Comparison of ENCODE assay signal across 8 cellular contexts in the genomic region with DNA sequence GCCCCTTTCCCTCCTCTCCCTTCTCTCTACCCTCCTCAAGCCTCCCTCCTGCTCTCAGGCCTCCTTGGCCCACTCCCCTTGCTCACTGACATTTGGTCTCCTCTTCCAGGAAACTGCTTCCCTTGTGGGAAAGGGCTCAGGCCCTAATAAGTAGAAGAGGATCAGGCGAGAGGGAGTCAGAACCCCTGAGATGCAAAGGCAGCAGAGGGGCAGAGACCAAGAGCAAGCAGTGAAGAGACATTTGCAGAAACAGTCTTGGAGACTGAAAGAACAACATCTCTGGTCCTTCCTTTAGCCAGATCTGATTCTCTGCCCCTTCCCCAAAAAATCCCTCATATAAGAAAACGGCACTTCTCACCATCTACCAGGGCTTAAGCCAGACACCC. TPM values are rescaled to one million over a fixed set of nuclear protein-coding genes. Genes with fewer than 3 reads are reported as not detected.
DNase-seq lines count a peak whose midpoint lies in the region; ATAC-seq lines count a peak whose summit lies in the region.

No MANE protein-coding gene starts in this region.

- H3K36me3 ChIP-seq in CD4-positive, alpha-beta memory T cell (ENCODE audit: insufficient read depth, low read length) = peaks cover 18% of the 10 kb centered on the region
- H3K36me3 ChIP-seq in endocrine pancreas (ENCODE audit: control insufficient read depth, insufficient read depth, low read length) (peaks cover 3% of the 10 kb centered on the region), neuronal stem cell (replicated peaks in 1 of 2; ENCODE audit: control insufficient read depth in 2 of 2, insufficient read depth in 2 of 2, low read length in 2 of 2) (peaks cover 6 to 20% of the 10 kb centered on the region in 2 donors)

- ATAC-seq in HG03460 (IDR thresholded peaks at IDR 0.05; ENCODE audit: unreplicated experiment) = no peak
- no peak for ATAC-seq in GM21717 (IDR thresholded peaks at IDR 0.05; ENCODE audit: unreplicated experiment)

- H2AK5ac ChIP-seq in neuronal stem cell (ENCODE audit: low read depth, low read length) = no peak overlapping the region

- DNase-seq in CD4-positive, alpha-beta memory T cell = peak in 1 of 5 donors; percentile 34
- DNase-seq in OCI-M1 (lab: John Stamatoyannopoulos, UW) (peak; percentile 59), neuronal stem cell (ENCODE audit: low spot score) (no peak), COLO668 (lab: John Stamatoyannopoulos, UW; ENCODE audit: unreplicated experiment) (no peak), Ammon's horn (ENCODE audit: low spot score) (no peak)

- peak overlapping the region; percentile 75 to 98 (median 90) for H3K4me3 Mint-ChIP-seq in CD4-positive, alpha-beta memory T cell

- peaks cover 22 to 63% of the 10 kb centered on the region in 2 donors for H3K36me3 Mint-ChIP-seq in CD4-positive, alpha-beta memory T cell

- H3K23ac ChIP-seq in neuronal stem cell (ENCODE audit: low read depth, low read length, poor library complexity) = no peak overlapping the region

- H2BK12ac ChIP-seq in neuronal stem cell (ENCODE audit: low read length) = peak overlapping the region; percentile 33

- H3K9ac ChIP-seq in endocrine pancreas (ENCODE audit: control insufficient read depth, insufficient read depth, low read length) = peak overlapping the region; percentile 89
- peak overlapping the region; percentile 67 for H3K9ac ChIP-seq in neuronal stem cell (ENCODE audit: low read depth, low read length, poor library complexity)

- peaks cover 39% of the 10 kb centered on the region for H3K4me1 ChIP-seq in CD4-positive, alpha-beta memory T cell (ENCODE audit: insufficient read depth, low read length)
- H3K4me1 ChIP-seq in endocrine pancreas (ENCODE audit: control insufficient read depth, insufficient read depth, low read length) = no peaks in the 10 kb centered on the region
- H3K4me1 ChIP-seq in neuronal stem cell (ENCODE audit: control insufficient read depth in 2 of 2, insufficient read depth in 1 of 2, low read depth in 1 of 2, low read length in 2 of 2) = peaks cover 28 to 37% of the 10 kb centered on the region in 2 donors

- peaks cover 28 to 76% (median 40%) of the 10 kb centered on the region in 4 donors for H3K4me1 Mint-ChIP-seq in CD4-positive, alpha-beta memory T cell

- H3K79me1 ChIP-seq in neuronal stem cell (ENCODE audit: low read depth, low read length) = peaks cover 7% of the 10 kb centered on the region

- H2BK120ac ChIP-seq in neuronal stem cell (ENCODE audit: low read depth, low read length) = no peak overlapping the region

- H3K4me2 ChIP-seq in neuronal stem cell (ENCODE audit: insufficient read depth, low read length, poor library complexity, severe bottlenecking) = peak overlapping the region; percentile 84

- H4K8ac ChIP-seq in neuronal stem cell (ENCODE audit: low read depth, low read length) = no peak overlapping the region

- peak overlapping the region in 1 of 2 donors; percentile 68 for H3K4me3 ChIP-seq in CD4-positive, alpha-beta memory T cell (ENCODE audit: low read length in 2 of 2)
- H3K4me3 ChIP-seq in endocrine pancreas (ENCODE audit: control insufficient read depth, insufficient read depth, low read length) (peak overlapping the region; percentile 64), neuronal stem cell (ENCODE audit: low read length in 2 of 2) (no peak overlapping the region)

- intact Hi-C loops in CD4-positive, alpha-beta memory T cell (cut with micrococcal nuclease) = no loop called here

- H2BK5ac ChIP-seq in neuronal stem cell (ENCODE audit: low read length) = no peak overlapping the region

- peak overlapping the region; percentile 50 for H2AFZ ChIP-seq in neuronal stem cell (ENCODE audit: low read length)

- POLR2A ChIA-PET in CD4-positive, alpha-beta memory T cell (lab: Charles Lee; ENCODE audit: partially characterized antibody) = interaction anchor here (1.4 to 2.6 kb wide), 6 partner anchors 11 to 288 kb away, joined by 5 to 384 read pairs (median 36); partner anchors contain the start of genes MED29, PAF1, RPS16 and SAMD4B

- WGBS in neuronal stem cell (ENCODE audit: extremely low coverage in 2 of 2, insufficient read length in 2 of 2, insufficient replicate concordance in 1 of 2), 2 donors = no CpG with 5 or more reads among the region's 2 CpGs

- peak overlapping the region; percentile 89 for H2BK15ac ChIP-seq in neuronal stem cell (ENCODE audit: low read length)

- peak overlapping the region; percentile 96 for H3K18ac ChIP-seq in neuronal stem cell (ENCODE audit: low read length)

- peak overlapping the region; percentile 94 to 100 (median 99) for H3K27ac Mint-ChIP-seq in CD4-positive, alpha-beta memory T cell

- no peaks in the 10 kb centered on the region for H3K9me3 ChIP-seq in CD4-positive, alpha-beta memory T cell (ENCODE audit: control insufficient read depth in 1 of 2, low read length in 2 of 2)
- no peaks in the 10 kb centered on the region for H3K9me3 ChIP-seq in endocrine pancreas (ENCODE audit: control insufficient read depth, low read length)
- no peaks in the 10 kb centered on the region for H3K9me3 ChIP-seq in neuronal stem cell (replicated peaks in 1 of 2; ENCODE audit: control insufficient read depth in 2 of 2, insufficient read depth in 1 of 2, low read depth in 1 of 2, low read length in 2 of 2)

- CTCF ChIA-PET in CD4-positive, alpha-beta memory T cell (lab: Charles Lee; ENCODE audit: partially characterized antibody) = interaction anchor here (1.0 to 2.3 kb wide), 4 partner anchors 14 to 67 kb away, joined by 3 to 215 read pairs (median 9); partner anchors contain the start of genes MED29, PAF1 and RPS16

- no peak overlapping the region for H3K4ac ChIP-seq in neuronal stem cell (ENCODE audit: low read length)

- no peaks in the 10 kb centered on the region for H3K27me3 ChIP-seq in CD4-positive, alpha-beta memory T cell (ENCODE audit: insufficient read depth, low read length)
- H3K27me3 ChIP-seq in endocrine pancreas (ENCODE audit: control insufficient read depth, insufficient read depth, low read length) = no peaks in the 10 kb centered on the region
- peaks cover 0 to 23% (median 0%) of the 10 kb centered on the region in 3 experiments for H3K27me3 ChIP-seq in neuronal stem cell (ENCODE audit: control insufficient read depth in 3 of 3, insufficient read depth in 3 of 3, low read depth in 1 of 3, low read length in 3 of 3)

- H3K27ac ChIP-seq in CD4-positive, alpha-beta memory T cell (ENCODE audit: low read depth, low read length) = peak overlapping the region; percentile 100
- H3K27ac ChIP-seq in neuronal stem cell (replicated peaks; ENCODE audit: low read length) = no peak overlapping the region

- H3K27me3 Mint-ChIP-seq in CD4-positive, alpha-beta memory T cell = peaks cover 0 to 7% of the 10 kb centered on the region in 2 donors

- no peak overlapping the region for H3K14ac ChIP-seq in neuronal stem cell (ENCODE audit: low read length)

- H4K91ac ChIP-seq in neuronal stem cell (ENCODE audit: low read depth, low read length, poor library complexity) = no peak overlapping the region

- peaks cover 0 to 16% (median 0%) of the 10 kb centered on the region in 8 donors for H3K9me3 Mint-ChIP-seq in CD4-positive, alpha-beta memory T cell

RNA-seq across cellular contexts. Expression of gene PLEKHG2, which starts 1.9 kb away (rescaled TPM):
- 10 to 100 TPM; 12.1 to 17.0 TPM for total RNA-seq in CD4-positive, alpha-beta memory T cell
- 1 to 10 TPM; 1.4 to 5.1 TPM for polyA plus RNA-seq in CD4-positive, alpha-beta memory T cell
- polyA plus RNA-seq in neuronal stem cell (2013, experiment 1 of 2) = 33.5 TPM
- polyA plus RNA-seq in neuronal stem cell (2013, experiment 2 of 2) = 33.9 TPM

RNA-seq across cellular contexts. Expression of gene ZFP36, which starts 4.0 kb away (rescaled TPM):
- 100 to 1,000 TPM; 151 to 152 TPM for total RNA-seq in CD4-positive, alpha-beta memory T cell
- 100 to 1,000 TPM; 164 to 191 TPM for polyA plus RNA-seq in CD4-positive, alpha-beta memory T cell
- polyA plus RNA-seq in neuronal stem cell (2013, experiment 1 of 2) = 6.0 TPM
- polyA plus RNA-seq in neuronal stem cell (2013, experiment 2 of 2) = 6.1 TPM

RNA-seq across cellular contexts. Expression of gene MED29, which starts 19.4 kb away (rescaled TPM):
- 10 to 100 TPM; 43.1 to 51.3 TPM for total RNA-seq in CD4-positive, alpha-beta memory T cell
- polyA plus RNA-seq in CD4-positive, alpha-beta memory T cell = 10 to 100 TPM; 50.6 to 59.8 TPM
- polyA plus RNA-seq in neuronal stem cell (2013, experiment 1 of 2) = 34.2 TPM
- polyA plus RNA-seq in neuronal stem cell (2013, experiment 2 of 2) = 32.9 TPM

RNA-seq across cellular contexts. Expression of gene PAF1, which starts 19.7 kb away (rescaled TPM):
- total RNA-seq in CD4-positive, alpha-beta memory T cell = 10 to 100 TPM; 49.2 to 53.8 TPM
- 10 to 100 TPM; 21.5 to 46.7 TPM for polyA plus RNA-seq in CD4-positive, alpha-beta memory T cell
- 29.8 TPM for polyA plus RNA-seq in neuronal stem cell (2013, experiment 1 of 2)
- 30.0 TPM for polyA plus RNA-seq in neuronal stem cell (2013, experiment 2 of 2)

RNA-seq across cellular contexts. Expression of gene RPS16, which starts 25.1 kb away (rescaled TPM):
- 1,000 to 10,000 TPM; 4,061 to 4,227 TPM for total RNA-seq in CD4-positive, alpha-beta memory T cell
- polyA plus RNA-seq in CD4-positive, alpha-beta memory T cell = 1,000 to 10,000 TPM; 1,590 to 2,052 TPM
- 4,379 TPM for polyA plus RNA-seq in neuronal stem cell (2013, experiment 1 of 2)
- 4,439 TPM for polyA plus RNA-seq in neuronal stem cell (2013, experiment 2 of 2)
